ENCODE assay signal across 8 cellular contexts in genomic region chr7:137953692-137954470, GRCh38. TPM values are rescaled to one million over a fixed set of nuclear protein-coding genes. Genes with fewer than 3 reads are reported as not detected.
DNase-seq lines count a peak whose midpoint lies in the region; ATAC-seq and TF ChIP-seq lines count a peak whose summit lies in the region.

No MANE protein-coding gene starts in this region.

- H2AFZ ChIP-seq in GM23248 (no peak overlapping the region), parathyroid adenoma (no peak overlapping the region)

- H3K9me2 ChIP-seq in GM23248 (ENCODE audit: insufficient read depth): no peaks in the 10 kb centered on the region

- H3K4me1 ChIP-seq in GM23248 (ENCODE audit: insufficient read depth) (peaks cover 56% of the 10 kb centered on the region), endodermal cell (ENCODE audit: control insufficient read depth, insufficient read depth, low read length) (peaks cover 39% of the 10 kb centered on the region), parathyroid adenoma (peaks cover 69% of the 10 kb centered on the region)

- no peaks in the 10 kb centered on the region for H3K9me3 Mint-ChIP-seq in endodermal cell

- H3K27ac ChIP-seq in GM23248 (peak overlapping the region; percentile 86), endodermal cell (ENCODE audit: low read depth, low read length) (peak overlapping the region; percentile 74), parathyroid adenoma (peak overlapping the region; percentile 78)

- H3K4me2 ChIP-seq in GM23248 (ENCODE audit: unreplicated experiment) (peak overlapping the region; percentile 32), parathyroid adenoma (ENCODE audit: low read length) (peak overlapping the region; percentile 46)

- H3F3A ChIP-seq in GM23248 (ENCODE audit: insufficient read depth): peaks cover 93% of the 10 kb centered on the region

- H3K4me3 Mint-ChIP-seq in endodermal cell: peak overlapping the region; percentile 36

- TF ChIP-seq CTCF in endodermal cell (conservative IDR thresholded peaks at IDR 0.05): no peak
- TF ChIP-seq CTCF in parathyroid adenoma (IDR thresholded peaks at IDR 0.05): no peak

- H3K27me3 ChIP-seq in GM23248 (replicated peaks; ENCODE audit: insufficient read depth): no peaks in the 10 kb centered on the region
- no peaks in the 10 kb centered on the region for H3K27me3 ChIP-seq in endodermal cell (ENCODE audit: control insufficient read depth, insufficient read depth, low read length, poor library complexity, severe bottlenecking)
- H3K27me3 ChIP-seq in parathyroid adenoma (ENCODE audit: control insufficient read depth, insufficient read depth, low read length): no peaks in the 10 kb centered on the region

- H3K36me3 ChIP-seq in GM23248 (ENCODE audit: low read depth) (0 out of 2 replicates have a peak, but pooled peaks cover 6% of the 10 kb centered on the region), endodermal cell (ENCODE audit: control insufficient read depth, insufficient read depth, low read length) (peaks cover 8% of the 10 kb centered on the region), parathyroid adenoma (ENCODE audit: control insufficient read depth, insufficient read depth, low read length) (no peaks in the 10 kb centered on the region)

- peaks cover 100% of the 10 kb centered on the region for H3K79me2 ChIP-seq in GM23248 (ENCODE audit: insufficient read depth)
- peaks cover 35% of the 10 kb centered on the region for H3K79me2 ChIP-seq in parathyroid adenoma

- H4K20me1 ChIP-seq in GM23248 (ENCODE audit: insufficient read depth): no peaks in the 10 kb centered on the region

- peak; percentile 84 for DNase-seq in GM23248
- DNase-seq in NCI-H524 treated with DMSO at 0.1 percent for 48 hours (lab: John Stamatoyannopoulos, UW): peak; percentile 37
- peak; percentile 84 for DNase-seq in endodermal cell
- DNase-seq in activated T-cell treated with anti-CD3 and anti-CD28 coated beads, Interleukin-2, amount 50 U/mL, for 48 hours: no peak

- no peaks in the 10 kb centered on the region for H3K27me3 Mint-ChIP-seq in endodermal cell (ENCODE audit: insufficient read depth)

- ATAC-seq in HG02885 (IDR thresholded peaks at IDR 0.05; ENCODE audit: poor library complexity, unreplicated experiment) (no peak), HG03025 (IDR thresholded peaks at IDR 0.05; ENCODE audit: low FRiP score, unreplicated experiment) (no peak), GM19035 (IDR thresholded peaks at IDR 0.05; ENCODE audit: unreplicated experiment) (no peak)

- peaks cover 11% of the 10 kb centered on the region for H3K36me3 Mint-ChIP-seq in endodermal cell (ENCODE audit: low read depth)

- H3K9me3 ChIP-seq in GM23248 (ENCODE audit: low read depth): no peaks in the 10 kb centered on the region
- H3K9me3 ChIP-seq in endodermal cell (ENCODE audit: control insufficient read depth, low read length): no peaks in the 10 kb centered on the region
- H3K9me3 ChIP-seq in parathyroid adenoma (ENCODE audit: control insufficient read depth, low read length): no peaks in the 10 kb centered on the region

- H3K4me3 ChIP-seq in GM23248: 0 out of 2 replicates have a peak overlapping the region, but pooled peaks have one; percentile 4
- peak overlapping the region; percentile 17 for H3K4me3 ChIP-seq in endodermal cell (ENCODE audit: low read length)
- no peak overlapping the region for H3K4me3 ChIP-seq in parathyroid adenoma (ENCODE audit: low read depth, low read length)

- in situ Hi-C loops in GM23248 (cut with MboI): no loop called here

- H3K9ac ChIP-seq in GM23248 (peak overlapping the region; percentile 71), endodermal cell (ENCODE audit: extremely low read depth, low read length, poor library complexity, severe bottlenecking) (peak overlapping the region; percentile 75), parathyroid adenoma (no peak overlapping the region)

- 41% methylated on average over 6 of the region's 6 CpGs for WGBS in GM23248 (ENCODE audit: low coverage in 1 of 2, low lambda C conversion rate in 2 of 2, missing lambda C conversion rate in 2 of 2), 2 experiments
- 37 to 46% methylated on average over 5 to 6 of the region's 6 CpGs for WGBS in endodermal cell (ENCODE audit: insufficient coverage in 1 of 2, insufficient read length in 1 of 2), 2 experiments

- peak overlapping the region; percentile 94 for H3K27ac Mint-ChIP-seq in endodermal cell

- peaks cover 71% of the 10 kb centered on the region for H3K4me1 Mint-ChIP-seq in endodermal cell

RNA-seq across cellular contexts. Expression of gene CREB3L2, which starts 48.0 kb away (rescaled TPM):
- total RNA-seq in GM23248 (2014; rRNA removed; shearing (Covaris generic)): 43.7 and 67.9 TPM in 2 replicates
- polyA plus RNA-seq in GM23248 (2016; fragmentation: Nextera tagmentation; extraction: Ambion mirVana): 49.7 and 53.7 TPM in 2 replicates
- 10 to 100 TPM; 48.2 to 80.2 TPM for total RNA-seq in endodermal cell
- 28.1 TPM for polyA plus RNA-seq in endodermal cell (2013, experiment 1 of 2)
- polyA plus RNA-seq in endodermal cell (2013, experiment 2 of 2): 28.2 TPM

Comparison
In these comparisons a context has a peak if more than half of its experiments do, and no peak if none do; other contexts are left out.
1. DNase-seq: peak in GM23248 (single experiment), NCI-H524 treated with DMSO at 0.1 percent for 48 hours (single experiment) and endodermal cell (single experiment); none in activated T-cell treated with anti-CD3 and anti-CD28 coated beads, Interleukin-2, amount 50 U/mL, for 48 hours (0 of 2).
2. Peak in every context shown above with its lines, with median percentiles within 50 percentile points of each other: H3K27ac ChIP-seq.